8 cellular contexts compared by ENCODE assay signal in the genomic region with DNA sequence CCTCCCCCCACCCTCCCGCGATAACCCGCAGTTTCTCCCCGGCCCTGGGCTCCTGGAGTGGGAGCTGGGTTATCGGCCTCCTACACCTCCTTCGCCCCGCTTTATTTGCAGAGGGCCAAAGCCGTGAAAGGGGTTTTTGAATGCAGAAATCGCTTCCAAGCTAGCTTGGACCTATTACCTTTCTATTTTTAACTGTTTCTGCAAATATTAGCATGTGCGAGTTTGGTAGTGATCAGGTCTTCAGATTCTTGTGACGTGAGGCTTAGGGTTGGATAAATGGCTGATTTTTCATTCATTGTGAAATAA. TPM values are rescaled to one million over a fixed set of nuclear protein-coding genes. Genes with fewer than 3 reads are reported as not detected.
A peak's percentile ranks its signal among the peaks of the same experiment; 100 is the strongest.
DNase-seq lines count a peak whose midpoint lies in the region; ATAC-seq and TF ChIP-seq lines count a peak whose summit lies in the region.

No MANE protein-coding gene starts in this region.

- H3K4me1 ChIP-seq in gastroesophageal sphincter: peaks cover 0 to 38% (median 0%) of the 10 kb centered on the region in 3 donors

- no peaks in the 10 kb centered on the region for H3K27me3 ChIP-seq in gastroesophageal sphincter

- no peak for TF ChIP-seq EP300 in gastroesophageal sphincter (IDR thresholded peaks at IDR 0.05)

- TF ChIP-seq CTCF in WI38 (IDR thresholded peaks at IDR 0.05; ENCODE audit: low read depth, low read length) (no peak), gastroesophageal sphincter (IDR thresholded peaks at IDR 0.05) (no peak)

- H3K4me3 ChIP-seq in WI38 (ENCODE audit: low read depth, low read length) (peak overlapping the region; percentile 91), gastroesophageal sphincter (peak overlapping the region; percentile 85 to 88), skin epidermis (peak overlapping the region; percentile 69 to 90 (median 74))

- DNase-seq in NCI-H1092 treated with DMSO at 0.1 percent for 48 hours (lab: John Stamatoyannopoulos, UW) (peak; percentile 43), NCI-H1092 (lab: John Stamatoyannopoulos, UW) (no peak), DMS53 (lab: John Stamatoyannopoulos, UW) (no peak), NCI-H345 treated with DMSO at 0.1 percent for 48 hours (lab: John Stamatoyannopoulos, UW; ENCODE audit: unreplicated experiment) (no peak), NCI-H82 treated with DMSO at 0.1 percent for 48 hours (lab: John Stamatoyannopoulos, UW; ENCODE audit: unreplicated experiment) (no peak)

- H3K27ac ChIP-seq in gastroesophageal sphincter (peak overlapping the region; percentile 89 to 99 (median 96)), skin epidermis (peak overlapping the region; percentile 88 to 99 (median 97))

- no peak for TF ChIP-seq POLR2A in gastroesophageal sphincter (IDR thresholded peaks at IDR 0.05)

- no peaks in the 10 kb centered on the region for H3K36me3 ChIP-seq in gastroesophageal sphincter

- H3K9me3 ChIP-seq in gastroesophageal sphincter: no peaks in the 10 kb centered on the region

- WGBS in gastroesophageal sphincter (ENCODE audit: low coverage in 1 of 2), 2 donors: 0 to 10% methylated on average over 2 to 3 of the region's 11 CpGs

- no peak for ATAC-seq in gastroesophageal sphincter

RNA-seq across cellular contexts. Expression of a gene that starts 1.3 kb away (rescaled TPM):
- total RNA-seq in gastroesophageal sphincter: 100 to 1,000 TPM; 113 to 141 (median 130) TPM
